In the genomic region with DNA sequence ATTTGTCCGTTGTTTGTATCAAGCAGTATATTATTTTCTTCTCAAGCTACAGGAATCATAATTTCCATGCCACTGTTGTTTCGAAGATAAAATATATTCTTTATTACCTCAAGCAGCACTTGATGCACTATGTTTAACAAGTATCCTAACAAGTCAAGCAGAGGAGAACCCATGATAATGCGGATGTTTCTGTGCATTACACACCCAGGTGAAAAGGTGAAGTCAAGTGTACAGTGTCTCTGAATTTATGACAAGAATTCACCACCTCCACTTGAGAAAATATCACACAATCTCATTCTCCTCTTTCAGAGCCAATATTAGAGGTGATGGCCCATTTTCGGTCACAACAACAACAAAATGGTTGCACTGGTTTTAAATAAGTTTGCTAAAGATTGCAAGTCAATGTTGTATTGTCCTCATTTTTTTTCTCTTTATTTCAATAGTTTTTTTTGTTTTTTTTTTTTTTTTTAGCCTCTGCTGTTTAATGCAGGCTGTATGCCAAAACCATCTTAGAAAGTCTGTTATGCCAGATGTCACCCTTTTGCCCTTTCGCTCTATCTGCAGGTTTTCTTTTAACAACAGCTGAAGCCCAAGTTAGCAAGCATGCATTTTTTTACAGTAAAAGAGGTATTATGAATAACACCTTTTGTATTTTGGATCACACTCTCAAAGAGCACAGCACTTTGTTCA, we compare ENCODE assay signal across 13 cellular contexts.
DNase-seq lines count a peak whose midpoint lies in the region; ATAC-seq, FAIRE-seq and TF ChIP-seq lines count a peak whose summit lies in the region.
"Had no signal": no experiment of that assay in that cellular context is flagged by ENCODE, and none has a peak within 500 bp of the region (broad histone marks: within the 10 kb centered on the region; RNA-seq: fewer than 3 reads in every experiment).

No MANE protein-coding gene starts in this region.

- POLR2A ChIA-PET in HepG2 (lab: Yijun Ruan, JAX): no interaction called here
- POLR2A ChIA-PET in A673 (lab: Charles Lee; ENCODE audit: low non-redundant PET): no interaction called here

- no peaks in the 10 kb centered on the region for H3K79me2 ChIP-seq in HepG2 (ENCODE audit: insufficient read depth, low read length)

- BruUV-seq in HepG2 (replicated peaks; lab: Mats Ljungman, UMichigan): no TSS peak
- BruUV-seq in A673 (replicated peaks; lab: Mats Ljungman, UMichigan): no TSS peak

- peaks cover 36% of the 10 kb centered on the region for H3K4me1 ChIP-seq in HepG2 (ENCODE audit: insufficient read depth, low read length)
- H3K4me1 ChIP-seq in A673 (ENCODE audit: insufficient read depth, low read length, poor library complexity, severe bottlenecking): no peaks in the 10 kb centered on the region

- peak overlapping the region; percentile 55 for H3K4me2 ChIP-seq in HepG2 (ENCODE audit: low read depth, low read length)

- H3K27ac ChIP-seq in HepG2 (ENCODE audit: extremely low read length, insufficient read depth, low read length) (peak overlapping the region; percentile 84), A673 (ENCODE audit: low read depth, low read length, poor library complexity, severe bottlenecking) (no peak overlapping the region)
- H3K27ac ChIP-seq: SK-N-MC had no signal

- no peaks in the 10 kb centered on the region for H4K20me1 ChIP-seq in HepG2 (ENCODE audit: insufficient read depth, low read length)

- intact Hi-C loops in HepG2 (cut with micrococcal nuclease; ENCODE audit: unreplicated experiment) (loop anchor here (1.0 to 10.0 kb wide), 2 partner anchors 155 to 503 kb away; no protein-coding TSS in a partner anchor), A673 (cut with micrococcal nuclease; ENCODE audit: unreplicated experiment) (no loop called here)

- no peaks in the 10 kb centered on the region for H3K27me3 ChIP-seq in HepG2 (ENCODE audit: control insufficient read depth in 1 of 2, insufficient read depth in 2 of 2, low read length in 2 of 2)
- no peaks in the 10 kb centered on the region for H3K27me3 ChIP-seq in A673 (replicated peaks; ENCODE audit: insufficient read depth, low read depth, low read length, poor library complexity)
- H3K27me3 ChIP-seq: adrenal gland had no signal

- no peak overlapping the region for H2AFZ ChIP-seq in HepG2 (ENCODE audit: low read length)

- peak overlapping the region; percentile 69 for H3K9ac ChIP-seq in HepG2 (ENCODE audit: insufficient read depth, low read depth, low read length)

- WGBS in HepG2 (ENCODE audit: low lambda C conversion rate): 58% methylated on average over 5 of the region's 5 CpGs

- no peak for TF ChIP-seq POLR2A in HepG2 (IDR thresholded peaks at IDR 0.05; ENCODE audit: insufficient read depth in 1 of 2, low read depth in 2 of 2, low read length in 2 of 2)

- H3K9me3 ChIP-seq in HepG2 (ENCODE audit: low read length) (peaks cover 5% of the 10 kb centered on the region; the same call in 1 of the 2 replicates), A673 (ENCODE audit: low read depth, low read length, poor library complexity, severe bottlenecking) (no peaks in the 10 kb centered on the region)
- H3K9me3 ChIP-seq: adrenal gland had no signal

- no peak for TF ChIP-seq RAD21 in HepG2 (CRISPR knock-in tag; IDR thresholded peaks at IDR 0.05)

- DNase-seq in DMS 273 treated with DMSO at 0.1 percent for 48 hours (lab: John Stamatoyannopoulos, UW) (peak; percentile 98), NCI-H1105 treated with DMSO at 0.1 percent for 48 hours (lab: John Stamatoyannopoulos, UW) (peak; percentile 44), RPMI8226 (peak; percentile 86), HepG2 (ENCODE audit: low spot score) (peak; percentile 4), KG1 (lab: John Stamatoyannopoulos, UW) (no peak), A673 (ENCODE audit: low spot score) (no peak)
- DNase-seq: activated CD4-positive, CD25-positive, alpha-beta regulatory T cell; naive B cell had no signal

- ATAC-seq in HepG2: no peak
- ATAC-seq in HG03460 (IDR thresholded peaks at IDR 0.05; ENCODE audit: unreplicated experiment): no peak
- ATAC-seq in HG02610 (IDR thresholded peaks at IDR 0.05; ENCODE audit: unreplicated experiment): no peak
- ATAC-seq: K562 had no signal

- CTCF ChIA-PET in HepG2 (lab: Yijun Ruan, JAX; ENCODE audit: low intra/inter-chr PET ratio, low total read pairs) (no interaction called here), A673 (lab: Charles Lee) (no interaction called here)

- TF ChIP-seq EP300 in HepG2 (IDR thresholded peaks at IDR 0.05; ENCODE audit: low read depth in 2 of 2, low read length in 2 of 2) (no peak), HepG2 (CRISPR knock-in tag; IDR thresholded peaks at IDR 0.05; ENCODE audit: borderline replicate concordance) (no peak)

- H3K4me3 ChIP-seq in HepG2 (replicated peaks in 1 of 3; ENCODE audit: insufficient read depth in 1 of 3, low read depth in 2 of 3, low read length in 3 of 3) (peak overlapping the region in 1 of 3 experiments; percentile 3; a peak in 2 of 6 replicates), A673 (ENCODE audit: low read depth, low read length, poor library complexity, severe bottlenecking) (no peak overlapping the region)
- H3K4me3 ChIP-seq: adrenal gland, K562, SK-N-MC had no signal

- no peaks in the 10 kb centered on the region for H3K36me3 ChIP-seq in HepG2 (replicated peaks in 1 of 2; ENCODE audit: control insufficient read depth in 1 of 2, insufficient read depth in 2 of 2, low read length in 2 of 2)
- no peaks in the 10 kb centered on the region for H3K36me3 ChIP-seq in A673 (ENCODE audit: insufficient read depth, low read length, poor library complexity, severe bottlenecking)
- H3K36me3 ChIP-seq: adrenal gland had no signal

- in situ Hi-C loops in HepG2 (cut with HindIII; ENCODE audit: extremely low pct_ligation_motif_present, low pct_unique_long_range_greater_than_20kb): no loop called here

- no peak for TF ChIP-seq CTCF in HepG2 (CRISPR knock-in tag; IDR thresholded peaks at IDR 0.05)
- no peak for TF ChIP-seq CTCF in A673 (conservative IDR thresholded peaks at IDR 0.05; ENCODE audit: low read depth, low read length)

- FAIRE-seq in HepG2 (lab: Jason Lieb, UNC): no peak
- FAIRE-seq: K562 had no signal

TF ChIP-seq in HepG2, 621 proteins besides CTCF, POLR2A, EP300 and RAD21:
- no peak for TF ChIP-seq HMG20B (CRISPR knock-in tag; conservative IDR thresholded peaks at IDR 0.05)
- no peak for TF ChIP-seq FOXA1 (IDR thresholded peaks at IDR 0.05)
- no peak for TF ChIP-seq FOXA1 (CRISPR knock-in tag; IDR thresholded peaks at IDR 0.05)
- TF ChIP-seq, protein P1, sequence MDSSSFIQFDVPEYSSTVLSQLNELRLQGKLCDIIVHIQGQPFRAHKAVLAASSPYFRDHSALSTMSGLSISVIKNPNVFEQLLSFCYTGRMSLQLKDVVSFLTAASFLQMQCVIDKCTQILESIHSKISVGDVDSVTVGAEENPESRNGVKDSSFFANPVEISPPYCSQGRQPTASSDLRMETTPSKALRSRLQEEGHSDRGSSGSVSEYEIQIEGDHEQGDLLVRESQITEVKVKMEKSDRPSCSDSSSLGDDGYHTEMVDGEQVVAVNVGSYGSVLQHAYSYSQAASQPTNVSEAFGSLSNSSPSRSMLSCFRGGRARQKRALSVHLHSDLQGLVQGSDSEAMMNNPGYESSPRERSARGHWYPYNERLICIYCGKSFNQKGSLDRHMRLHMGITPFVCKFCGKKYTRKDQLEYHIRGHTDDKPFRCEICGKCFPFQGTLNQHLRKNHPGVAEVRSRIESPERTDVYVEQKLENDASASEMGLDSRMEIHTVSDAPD (CRISPR knock-in tag; IDR thresholded peaks at IDR 0.05): no peak
- no peak for TF ChIP-seq ZNF337 (CRISPR knock-in tag; IDR thresholded peaks at IDR 0.05; ENCODE audit: borderline replicate concordance, low read depth)
- no peak for TF ChIP-seq CHD2 (IDR thresholded peaks at IDR 0.05; ENCODE audit: low read depth, low read length)
- no peak for TF ChIP-seq ZNF468 (CRISPR knock-in tag; IDR thresholded peaks at IDR 0.05)
- 0 out of 2 replicates have a peak, but pooled peaks have one; percentile 6 for TF ChIP-seq CCDC6 (CRISPR knock-in tag; IDR thresholded peaks at IDR 0.05)
- no peak for TF ChIP-seq RBM22 (optimal IDR thresholded peaks at IDR 0.05; ENCODE audit: low read length)
- TF ChIP-seq, protein P2, sequence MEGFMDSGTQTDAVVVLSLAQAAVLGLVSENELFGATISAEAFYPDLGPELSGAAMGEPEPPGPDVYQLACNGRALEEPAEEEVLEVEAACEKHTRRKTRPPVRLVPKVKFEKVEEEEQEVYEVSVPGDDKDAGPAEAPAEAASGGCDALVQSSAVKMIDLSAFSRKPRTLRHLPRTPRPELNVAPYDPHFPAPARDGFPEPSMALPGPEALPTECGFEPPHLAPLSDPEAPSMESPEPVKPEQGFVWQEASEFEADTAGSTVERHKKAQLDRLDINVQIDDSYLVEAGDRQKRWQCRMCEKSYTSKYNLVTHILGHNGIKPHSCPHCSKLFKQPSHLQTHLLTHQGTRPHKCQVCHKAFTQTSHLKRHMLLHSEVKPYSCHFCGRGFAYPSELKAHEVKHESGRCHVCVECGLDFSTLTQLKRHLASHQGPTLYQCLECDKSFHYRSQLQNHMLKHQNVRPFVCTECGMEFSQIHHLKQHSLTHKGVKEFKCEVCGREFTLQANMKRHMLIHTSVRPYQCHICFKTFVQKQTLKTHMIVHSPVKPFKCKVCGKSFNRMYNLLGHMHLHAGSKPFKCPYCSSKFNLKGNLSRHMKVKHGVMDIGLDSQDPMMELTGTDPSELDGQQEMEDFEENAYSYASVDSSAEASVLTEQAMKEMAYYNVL (CRISPR knock-in tag; IDR thresholded peaks at IDR 0.05; ENCODE audit: borderline replicate concordance): no peak
- peak; percentile 79; the same call in 1 of the 2 replicates for TF ChIP-seq CBX2 (IDR thresholded peaks at IDR 0.05; ENCODE audit: low read depth, low read length)
- TF ChIP-seq CBX2 (CRISPR knock-in tag; IDR thresholded peaks at IDR 0.05; ENCODE audit: low read depth): no peak
- 0 out of 2 replicates have a peak, but pooled peaks have one; percentile 32 for TF ChIP-seq ZNF670 (CRISPR knock-in tag; IDR thresholded peaks at IDR 0.05; ENCODE audit: borderline replicate concordance)

Comparison
In these comparisons a context has a peak if more than half of its experiments do, and no peak if none do; other contexts are left out.
1. DNase-seq: peak in DMS 273 treated with DMSO at 0.1 percent for 48 hours (single experiment), NCI-H1105 treated with DMSO at 0.1 percent for 48 hours (single experiment), RPMI8226 (single experiment) and HepG2 (single experiment); none in KG1 (single experiment) and A673 (single experiment).